10 cellular contexts compared by ENCODE assay signal in genomic region chr22:46045459-46046298, GRCh38.
DNase-seq lines count a peak whose midpoint lies in the region; ATAC-seq and TF ChIP-seq lines count a peak whose summit lies in the region.
"Had no signal": no experiment of that assay in that cellular context is flagged by ENCODE, and none has a peak within 500 bp of the region (broad histone marks: within the 10 kb centered on the region; RNA-seq: fewer than 3 reads in every experiment).

No MANE protein-coding gene starts in this region.

- peak overlapping the region; percentile 67 for H3K4me3 Mint-ChIP-seq in activated T-cell treated with anti-CD3 and anti-CD28 coated beads, Interleukin-2, amount 50 U/mL, for 24 hours
- peak overlapping the region; percentile 67 for H3K4me3 Mint-ChIP-seq in mesothelial cell of epicardium

- TF ChIP-seq CTCF in coronary artery (IDR thresholded peaks at IDR 0.05) (no peak), mesothelial cell of epicardium (IDR thresholded peaks at IDR 0.05; ENCODE audit: unreplicated experiment) (no peak), transverse colon (IDR thresholded peaks at IDR 0.05) (no peak)

- H3K4me1 ChIP-seq in transverse colon, result peaks cover 30 to 55% (median 44%) of the 10 kb centered on the region in 4 donors

- peak overlapping the region; percentile 94 to 95 for H3K27ac ChIP-seq in coronary artery
- H3K27ac ChIP-seq in transverse colon, result peak overlapping the region; percentile 91 to 97 (median 94)

- no peaks in the 10 kb centered on the region for H3K9me3 Mint-ChIP-seq in activated T-cell treated with anti-CD3 and anti-CD28 coated beads, Interleukin-2, amount 50 U/mL, for 24 hours
- H3K9me3 Mint-ChIP-seq in mesothelial cell of epicardium, result no peaks in the 10 kb centered on the region

- H3K4me3 ChIP-seq in coronary artery, result peak overlapping the region; percentile 85
- peak overlapping the region; percentile 24 to 75 (median 68) for H3K4me3 ChIP-seq in transverse colon

- WGBS in transverse colon (ENCODE audit: low coverage in 1 of 2), 2 donors, result 62 to 100% methylated on average over 1 to 9 of the region's 12 CpGs

- peak overlapping the region; percentile 71 for H3K27ac Mint-ChIP-seq in activated T-cell treated with anti-CD3 and anti-CD28 coated beads, Interleukin-2, amount 50 U/mL, for 24 hours
- H3K27ac Mint-ChIP-seq in mesothelial cell of epicardium, result peak overlapping the region; percentile 64

- TF ChIP-seq POLR2A in transverse colon (IDR thresholded peaks at IDR 0.05), result no peak

- H3K36me3 ChIP-seq in transverse colon, result no peaks in the 10 kb centered on the region

- no peak for DNase-seq in activated T-cell treated with anti-CD3 and anti-CD28 coated beads, Interleukin-2, amount 50 U/mL, for 24 hours
- DNase-seq in activated T-cell treated with anti-CD3 and anti-CD28 coated beads, Interleukin-2, amount 50 U/mL, for 48 hours, result no peak
- peak; percentile 88 for DNase-seq in coronary artery (ENCODE audit: low spot score)
- DNase-seq in mesothelial cell of epicardium (ENCODE audit: low spot score in 2 of 2, unreplicated experiment in 2 of 2), result no peak
- peak; percentile 17 for DNase-seq in transverse colon
- no peak for DNase-seq in NAMALWA (ENCODE audit: low spot score)
- DNase-seq in NCI-H1048 (lab: John Stamatoyannopoulos, UW), result no peak
- DNase-seq: MV-4-11, trophoblast cell had no signal

- no peaks in the 10 kb centered on the region for H3K27me3 Mint-ChIP-seq in activated T-cell treated with anti-CD3 and anti-CD28 coated beads, Interleukin-2, amount 50 U/mL, for 24 hours
- no peaks in the 10 kb centered on the region for H3K27me3 Mint-ChIP-seq in mesothelial cell of epicardium (ENCODE audit: low read depth)

- H3K27me3 ChIP-seq in transverse colon, result no peaks in the 10 kb centered on the region

- H3K36me3 Mint-ChIP-seq in activated T-cell treated with anti-CD3 and anti-CD28 coated beads, Interleukin-2, amount 50 U/mL, for 24 hours (ENCODE audit: low read depth), result no peaks in the 10 kb centered on the region
- H3K36me3 Mint-ChIP-seq in mesothelial cell of epicardium, result peaks cover 2% of the 10 kb centered on the region

- H3K9me3 ChIP-seq in transverse colon, result no peaks in the 10 kb centered on the region

- in situ Hi-C loops in transverse colon (cut with MboI; ENCODE audit: low pct_ligation_motif_present in 1 of 4, low pct_unique_long_range_greater_than_20kb in 1 of 4, low sequenced_read_pairs in 3 of 4), result no loop called here

- ATAC-seq in GM18868 (IDR thresholded peaks at IDR 0.05; ENCODE audit: unreplicated experiment), result no peak

- no peak for TF ChIP-seq EP300 in transverse colon (IDR thresholded peaks at IDR 0.05; ENCODE audit: low read depth)

- intact Hi-C loops in transverse colon (cut with DNase I; ENCODE audit: low total_unique reads), result no loop called here

- H3K4me1 Mint-ChIP-seq in activated T-cell treated with anti-CD3 and anti-CD28 coated beads, Interleukin-2, amount 50 U/mL, for 24 hours (ENCODE audit: low read depth), result peaks cover 24% of the 10 kb centered on the region
- H3K4me1 Mint-ChIP-seq in mesothelial cell of epicardium, result peaks cover 25% of the 10 kb centered on the region

Comparison
In these comparisons a context has a peak if more than half of its experiments do, and no peak if none do; other contexts are left out.
1. DNase-seq: peak in coronary artery (single experiment) and transverse colon (single experiment); none in activated T-cell treated with anti-CD3 and anti-CD28 coated beads, Interleukin-2, amount 50 U/mL, for 24 hours (single experiment), activated T-cell treated with anti-CD3 and anti-CD28 coated beads, Interleukin-2, amount 50 U/mL, for 48 hours (0 of 2), mesothelial cell of epicardium (0 of 2), NAMALWA (single experiment) and NCI-H1048 (single experiment).